In the genomic region with DNA sequence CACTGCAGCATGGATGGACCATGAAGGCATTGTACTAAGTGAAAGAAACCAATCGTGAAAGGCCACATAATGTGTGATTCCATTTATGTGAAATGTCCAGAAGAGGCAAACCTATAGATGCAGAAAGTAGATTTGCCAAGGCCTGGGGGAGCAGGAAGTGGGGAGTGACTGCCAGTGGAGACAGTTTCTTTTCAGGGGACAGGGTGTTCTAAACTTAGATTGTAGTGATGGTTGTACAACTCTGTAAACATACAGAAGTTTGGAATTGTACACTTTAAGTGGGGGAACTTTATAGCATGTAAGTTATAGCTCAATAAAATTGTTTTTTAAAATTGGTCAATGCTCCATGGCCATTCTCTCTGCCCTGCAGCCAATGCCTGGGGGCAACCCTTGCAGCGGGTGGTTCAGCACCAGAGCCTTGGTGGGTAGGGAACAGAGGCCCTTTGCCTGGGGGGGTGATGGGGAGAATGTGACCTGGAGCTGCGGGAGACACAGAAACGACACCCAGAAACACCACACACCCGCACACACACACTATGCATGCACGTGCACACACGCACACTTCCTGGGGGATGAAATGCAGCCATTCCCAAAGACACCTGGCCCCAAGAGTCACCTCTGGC, we compare ENCODE assay signal across 26 cellular contexts. TPM values are rescaled to one million over a fixed set of nuclear protein-coding genes. Genes with fewer than 3 reads are reported as not detected.
"Had no signal": no experiment of that assay in that cellular context is flagged by ENCODE, and none has a peak within 500 bp of the region (broad histone marks: within the 10 kb centered on the region; RNA-seq: fewer than 3 reads in every experiment).

No MANE protein-coding gene starts in this region.

- H3K4me1 ChIP-seq: breast epithelium, vagina had no signal

- H3K27me3 ChIP-seq: ascending aorta, breast epithelium, vagina had no signal

- H3K4me3 ChIP-seq: ascending aorta, breast epithelium, esophagus muscularis mucosa, gastroesophageal sphincter, heart right ventricle, psoas muscle, skin epidermis, suprapubic skin, transverse colon, vagina had no signal

- H3K4me3 Mint-ChIP-seq: immature natural killer cell; naive thymus-derived CD4-positive, alpha-beta T cell; stimulated activated naive CD8-positive, alpha-beta T cell treated with anti-CD3 and anti-CD28 coated beads, Interleukin-15, amount 100 ng/mL, for 72 hours had no signal

- ATAC-seq: gastroesophageal sphincter; heart right ventricle; left cardiac atrium; naive thymus-derived CD4-positive, alpha-beta T cell; psoas muscle; right cardiac atrium; stimulated activated naive CD8-positive, alpha-beta T cell treated with anti-CD3 and anti-CD28 coated beads, Interleukin-15, amount 100 ng/mL, for 72 hours had no signal

- H3K36me3 ChIP-seq: ascending aorta, breast epithelium, esophagus muscularis mucosa, gastroesophageal sphincter, heart right ventricle, suprapubic skin, transverse colon, vagina, WERI-Rb-1 had no signal

- H3K9me3 Mint-ChIP-seq: naive thymus-derived CD4-positive, alpha-beta T cell; stimulated activated naive CD8-positive, alpha-beta T cell treated with anti-CD3 and anti-CD28 coated beads, Interleukin-15, amount 100 ng/mL, for 72 hours had no signal

- DNase-seq: activated CD4-positive, alpha-beta T cell treated with anti-CD3 and anti-CD28 coated beads for 1 hour; activated CD8-positive, alpha-beta memory T cell treated with anti-CD3 and anti-CD28 coated beads for 24 hours; activated CD8-positive, alpha-beta memory T cell treated with anti-CD3 and anti-CD28 coated beads, Interleukin-2, amount 50 U/mL, for 48 hours; activated effector memory CD4-positive, alpha-beta T cell treated with Interleukin-2 at 50 U/mL for 16 hours; activated naive CD4-positive, alpha-beta T cell treated with anti-CD3 and anti-CD28 coated beads, Interleukin-2, amount 50 U/mL, for 16 hours; activated T-cell treated with anti-CD3 and anti-CD28 coated beads, Interleukin-2, amount 50 U/mL, for 48 hours; effector CD4-positive, alpha-beta T cell; heart right ventricle; immature natural killer cell; left cardiac atrium; mesendoderm; naive thymus-derived CD4-positive, alpha-beta T cell; psoas muscle; stimulated activated naive CD8-positive, alpha-beta T cell treated with anti-CD3 and anti-CD28 coated beads, Interleukin-15, amount 100 ng/mL, for 72 hours; T-helper 9 cell; transverse colon; WERI-Rb-1 had no signal

- H3K9me3 ChIP-seq: ascending aorta, breast epithelium, esophagus muscularis mucosa, gastroesophageal sphincter, psoas muscle, suprapubic skin, transverse colon, vagina had no signal

- H3K27ac ChIP-seq: ascending aorta, breast epithelium, esophagus muscularis mucosa, gastroesophageal sphincter, heart right ventricle, psoas muscle, skin epidermis, suprapubic skin, transverse colon, vagina, WERI-Rb-1 had no signal

- H3K4me1 Mint-ChIP-seq: immature natural killer cell; stimulated activated naive CD8-positive, alpha-beta T cell treated with anti-CD3 and anti-CD28 coated beads, Interleukin-15, amount 100 ng/mL, for 72 hours had no signal

RNA-seq across cellular contexts. Expression of a gene that starts 43.1 kb away (rescaled TPM):
- polyA plus RNA-seq: adipose tissue; heart right ventricle; immature natural killer cell; naive thymus-derived CD4-positive, alpha-beta T cell; psoas muscle; right cardiac atrium had no signal
